8 cellular contexts compared by ENCODE assay signal in genomic region chr15:89408512-89409183, GRCh38.
DNase-seq lines count a peak whose midpoint lies in the region; ATAC-seq and TF ChIP-seq lines count a peak whose summit lies in the region.

No MANE protein-coding gene starts in this region.

- no peaks in the 10 kb centered on the region for H3K9me3 Mint-ChIP-seq in activated CD4-positive, alpha-beta T cell treated with anti-CD3 and anti-CD28 coated beads for 36 hours (ENCODE audit: low read depth)

- in situ Hi-C loops in astrocyte of the cerebellum (cut with HindIII; ENCODE audit: low sequenced_read_pairs), result no loop called here

- TF ChIP-seq CTCF in astrocyte of the cerebellum (IDR thresholded peaks at IDR 0.05; ENCODE audit: low read depth, low read length, missing control alignments), result no peak
- TF ChIP-seq CTCF in liver (IDR thresholded peaks at IDR 0.05; ENCODE audit: low read depth, low read length, missing input control), result no peak
- no peak for TF ChIP-seq CTCF in stomach (IDR thresholded peaks at IDR 0.05)
- no peak for TF ChIP-seq CTCF in foreskin keratinocyte (conservative IDR thresholded peaks at IDR 0.05)

- H3K27ac ChIP-seq in liver (ENCODE audit: low read depth in 1 of 2, low read length in 2 of 2) (no peak overlapping the region), stomach (no peak overlapping the region), foreskin keratinocyte (no peak overlapping the region)

- H3K4me3 ChIP-seq in astrocyte of the cerebellum (ENCODE audit: low read depth, low read length) (peak overlapping the region; percentile 28), liver (ENCODE audit: low read depth in 1 of 3, low read length in 3 of 3) (peak overlapping the region; percentile 54 to 58 (median 54)), stomach (peak overlapping the region; percentile 24 to 40 (median 34))

- H3K27ac Mint-ChIP-seq in activated CD4-positive, alpha-beta T cell treated with anti-CD3 and anti-CD28 coated beads for 36 hours, result no peak overlapping the region

- peak overlapping the region; percentile 56 for H3K4me3 Mint-ChIP-seq in activated CD4-positive, alpha-beta T cell treated with anti-CD3 and anti-CD28 coated beads for 36 hours

- WGBS in liver, result 4% methylated on average over 32 of the region's 32 CpGs
- WGBS in stomach, 5 donors, result 5 to 6% (median 6%) methylated on average over 28 to 32 of the region's 32 CpGs

- H3K4me1 Mint-ChIP-seq in activated CD4-positive, alpha-beta T cell treated with anti-CD3 and anti-CD28 coated beads for 36 hours, result peaks cover 38% of the 10 kb centered on the region

- no peaks in the 10 kb centered on the region for H3K36me3 Mint-ChIP-seq in activated CD4-positive, alpha-beta T cell treated with anti-CD3 and anti-CD28 coated beads for 36 hours (ENCODE audit: low read depth)

- H3K9me3 ChIP-seq in liver (ENCODE audit: control insufficient read depth in 4 of 4, low read length in 3 of 4) (no peaks in the 10 kb centered on the region), stomach (no peaks in the 10 kb centered on the region)

- no peak for ATAC-seq in activated CD4-positive, alpha-beta T cell treated with anti-CD3 and anti-CD28 coated beads for 36 hours
- ATAC-seq in GM19397 (IDR thresholded peaks at IDR 0.05; ENCODE audit: unreplicated experiment) (no peak), HG03196 (IDR thresholded peaks at IDR 0.05; ENCODE audit: unreplicated experiment) (no peak), foreskin keratinocyte (no peak)

- peaks cover 0 to 40% (median 18%) of the 10 kb centered on the region in 4 donors for H3K27me3 ChIP-seq in liver (ENCODE audit: control insufficient read depth in 4 of 4, insufficient read depth in 4 of 4, low read length in 3 of 4)
- H3K27me3 ChIP-seq in stomach, result peaks cover 49 to 100% (median 100%) of the 10 kb centered on the region in 3 donors
- H3K27me3 ChIP-seq in foreskin keratinocyte, result peaks cover 95% of the 10 kb centered on the region

- H3K27me3 Mint-ChIP-seq in activated CD4-positive, alpha-beta T cell treated with anti-CD3 and anti-CD28 coated beads for 36 hours, result peaks cover 84% of the 10 kb centered on the region

- TF ChIP-seq POLR2A in stomach (IDR thresholded peaks at IDR 0.05), result no peak

- peaks cover 12 to 43% (median 39%) of the 10 kb centered on the region in 4 donors for H3K4me1 ChIP-seq in liver (ENCODE audit: control insufficient read depth in 4 of 4, insufficient read depth in 4 of 4, low read length in 3 of 4)
- H3K4me1 ChIP-seq in stomach, result peaks cover 36 to 61% (median 47%) of the 10 kb centered on the region in 4 donors
- H3K4me1 ChIP-seq in foreskin keratinocyte, result peaks cover 16% of the 10 kb centered on the region

- intact Hi-C loops in activated CD4-positive, alpha-beta T cell treated with anti-CD3 and anti-CD28 coated beads for 36 hours (cut with DNase I, micrococcal nuclease), result loop anchor here in 1 of 2 experiments (2.0 kb wide), 1 partner anchor 40 kb away; no protein-coding TSS in a partner anchor
- intact Hi-C loops in stomach (cut with DNase I; ENCODE audit: low total_unique reads), result no loop called here

- POLR2A ChIA-PET in activated CD4-positive, alpha-beta T cell treated with anti-CD3 and anti-CD28 coated beads for 36 hours (lab: Charles Lee), result no interaction called here

- no peaks in the 10 kb centered on the region for H3K36me3 ChIP-seq in liver (ENCODE audit: control insufficient read depth in 4 of 4, insufficient read depth in 3 of 4, low read depth in 1 of 4, low read length in 3 of 4)
- no peaks in the 10 kb centered on the region for H3K36me3 ChIP-seq in stomach

- DNase-seq in activated CD4-positive, alpha-beta T cell treated with anti-CD3 and anti-CD28 coated beads for 36 hours, result peak; percentile 30
- no peak for DNase-seq in activated CD4-positive, alpha-beta T cell treated with anti-CD3 and anti-CD28 coated beads for 1 hour
- DNase-seq in astrocyte of the cerebellum (ENCODE audit: low read depth) (no peak), stomach (no peak), foreskin keratinocyte (no peak)

- no peak for TF ChIP-seq EP300 in stomach (IDR thresholded peaks at IDR 0.05)

- TF ChIP-seq RAD21 in liver (IDR thresholded peaks at IDR 0.05), result no peak

- CTCF ChIA-PET in activated CD4-positive, alpha-beta T cell treated with anti-CD3 and anti-CD28 coated beads for 36 hours (lab: Charles Lee), result interaction anchor here (1.0 to 2.0 kb wide), 8 partner anchors 10 to 36 kb away, joined by 3 to 8 read pairs (median 4); no protein-coding TSS in a partner anchor

- H3K9ac ChIP-seq in liver (ENCODE audit: low read depth in 1 of 2, low read length in 2 of 2), result peak overlapping the region in 1 of 2 donors; percentile 1

TF ChIP-seq in liver, 16 proteins besides CTCF, POLR2A, EP300 and RAD21:
- no peak for TF ChIP-seq REST (IDR thresholded peaks at IDR 0.05)
- TF ChIP-seq MAX (IDR thresholded peaks at IDR 0.05), result no peak
- TF ChIP-seq RXRA (IDR thresholded peaks at IDR 0.05), result no peak
- no peak for TF ChIP-seq TAF1 (conservative IDR thresholded peaks at IDR 0.05)
- no peak for TF ChIP-seq FOXA1 (IDR thresholded peaks at IDR 0.05)
- TF ChIP-seq ATF3 (IDR thresholded peaks at IDR 0.05), result no peak
- no peak for TF ChIP-seq HNF4A (conservative IDR thresholded peaks at IDR 0.05)
- no peak for TF ChIP-seq ZBTB33 (IDR thresholded peaks at IDR 0.05)
- no peak for TF ChIP-seq GABPA (IDR thresholded peaks at IDR 0.05 in 1 of 2, conservative IDR thresholded peaks at IDR 0.05 in 1 of 2)
- no peak for TF ChIP-seq SP1 (IDR thresholded peaks at IDR 0.05)
- no peak for TF ChIP-seq JUND (IDR thresholded peaks at IDR 0.05)
- TF ChIP-seq NR2F2 (IDR thresholded peaks at IDR 0.05), result no peak
- no peak for TF ChIP-seq HNF4G (IDR thresholded peaks at IDR 0.05)
- TF ChIP-seq YY1 (IDR thresholded peaks at IDR 0.05), result no peak
